2 cellular contexts compared by ENCODE assay signal in genomic region chr2:37784759-37785149, GRCh38.
TF ChIP-seq lines count a peak whose summit lies in the region.

No MANE protein-coding gene starts in this region.

TF ChIP-seq in IMR-90, 13 proteins besides CTCF, POLR2A, EP300 and RAD21 (continued from another document):
- TF ChIP-seq SMC3 (IDR thresholded peaks at IDR 0.05; ENCODE audit: low read depth, low read length) (no peak), BHLHE40 (IDR thresholded peaks at IDR 0.05; ENCODE audit: low read depth, low read length) (no peak)
TF ChIP-seq in IMR-90: peak in this region for 0.

TF ChIP-seq in H1, 55 proteins besides CTCF, POLR2A, EP300 and RAD21:
- TF ChIP-seq HDAC6 (IDR thresholded peaks at IDR 0.05; ENCODE audit: low read depth, low read length) (no peak), ZNF274 (IDR thresholded peaks at IDR 0.05; ENCODE audit: borderline replicate concordance, extremely low read depth, low read length) (no peak), CHD7 (IDR thresholded peaks at IDR 0.05; ENCODE audit: insufficient replicate concordance, low read length) (no peak), YY1 (IDR thresholded peaks at IDR 0.05; ENCODE audit: low read depth, low read length) (no peak), RFX5 (IDR thresholded peaks at IDR 0.05; ENCODE audit: borderline replicate concordance, low read depth, low read length) (no peak), RXRA (IDR thresholded peaks at IDR 0.05; ENCODE audit: insufficient read depth, low read depth, low read length) (no peak)
